1 cellular context compared by ENCODE assay signal in genomic region chr5:157989296-157989695, GRCh38.
TF ChIP-seq lines count a peak whose summit lies in the region.

No MANE protein-coding gene starts in this region.

TF ChIP-seq in GM23338, 12 proteins besides CTCF, POLR2A, EP300 and RAD21 (continued from another document):
- TF ChIP-seq, protein P1, sequence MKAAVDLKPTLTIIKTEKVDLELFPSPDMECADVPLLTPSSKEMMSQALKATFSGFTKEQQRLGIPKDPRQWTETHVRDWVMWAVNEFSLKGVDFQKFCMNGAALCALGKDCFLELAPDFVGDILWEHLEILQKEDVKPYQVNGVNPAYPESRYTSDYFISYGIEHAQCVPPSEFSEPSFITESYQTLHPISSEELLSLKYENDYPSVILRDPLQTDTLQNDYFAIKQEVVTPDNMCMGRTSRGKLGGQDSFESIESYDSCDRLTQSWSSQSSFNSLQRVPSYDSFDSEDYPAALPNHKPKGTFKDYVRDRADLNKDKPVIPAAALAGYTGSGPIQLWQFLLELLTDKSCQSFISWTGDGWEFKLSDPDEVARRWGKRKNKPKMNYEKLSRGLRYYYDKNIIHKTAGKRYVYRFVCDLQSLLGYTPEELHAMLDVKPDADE (IDR thresholded peaks at IDR 0.05) = no peak
- TF ChIP-seq EZH2 (IDR thresholded peaks at IDR 0.05; ENCODE audit: low read depth, unreplicated experiment) (no peak), CREB1 (CRISPR knock-in tag; IDR thresholded peaks at IDR 0.05; ENCODE audit: low read depth) (no peak), NANOG (IDR thresholded peaks at IDR 0.05; ENCODE audit: borderline replicate concordance) (no peak), STAT1 (IDR thresholded peaks at IDR 0.05; ENCODE audit: unreplicated experiment) (no peak), ZNF331 (CRISPR knock-in tag; IDR thresholded peaks at IDR 0.05; ENCODE audit: low read depth) (no peak), JUNB (IDR thresholded peaks at IDR 0.05; ENCODE audit: unreplicated experiment) (no peak)
- TF ChIP-seq, protein P2, sequence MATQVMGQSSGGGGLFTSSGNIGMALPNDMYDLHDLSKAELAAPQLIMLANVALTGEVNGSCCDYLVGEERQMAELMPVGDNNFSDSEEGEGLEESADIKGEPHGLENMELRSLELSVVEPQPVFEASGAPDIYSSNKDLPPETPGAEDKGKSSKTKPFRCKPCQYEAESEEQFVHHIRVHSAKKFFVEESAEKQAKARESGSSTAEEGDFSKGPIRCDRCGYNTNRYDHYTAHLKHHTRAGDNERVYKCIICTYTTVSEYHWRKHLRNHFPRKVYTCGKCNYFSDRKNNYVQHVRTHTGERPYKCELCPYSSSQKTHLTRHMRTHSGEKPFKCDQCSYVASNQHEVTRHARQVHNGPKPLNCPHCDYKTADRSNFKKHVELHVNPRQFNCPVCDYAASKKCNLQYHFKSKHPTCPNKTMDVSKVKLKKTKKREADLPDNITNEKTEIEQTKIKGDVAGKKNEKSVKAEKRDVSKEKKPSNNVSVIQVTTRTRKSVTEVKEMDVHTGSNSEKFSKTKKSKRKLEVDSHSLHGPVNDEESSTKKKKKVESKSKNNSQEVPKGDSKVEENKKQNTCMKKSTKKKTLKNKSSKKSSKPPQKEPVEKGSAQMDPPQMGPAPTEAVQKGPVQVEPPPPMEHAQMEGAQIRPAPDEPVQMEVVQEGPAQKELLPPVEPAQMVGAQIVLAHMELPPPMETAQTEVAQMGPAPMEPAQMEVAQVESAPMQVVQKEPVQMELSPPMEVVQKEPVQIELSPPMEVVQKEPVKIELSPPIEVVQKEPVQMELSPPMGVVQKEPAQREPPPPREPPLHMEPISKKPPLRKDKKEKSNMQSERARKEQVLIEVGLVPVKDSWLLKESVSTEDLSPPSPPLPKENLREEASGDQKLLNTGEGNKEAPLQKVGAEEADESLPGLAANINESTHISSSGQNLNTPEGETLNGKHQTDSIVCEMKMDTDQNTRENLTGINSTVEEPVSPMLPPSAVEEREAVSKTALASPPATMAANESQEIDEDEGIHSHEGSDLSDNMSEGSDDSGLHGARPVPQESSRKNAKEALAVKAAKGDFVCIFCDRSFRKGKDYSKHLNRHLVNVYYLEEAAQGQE (IDR thresholded peaks at IDR 0.05; ENCODE audit: unreplicated experiment) = no peak
